Comparison of ENCODE assay signal across 1 cellular context in genomic region chr1:201982082-201982922, GRCh38.
TF ChIP-seq lines count a peak whose summit lies in the region.

Gene RNPEP, plus strand, starts transcription at chr1:201982648. Its CDS starts 19 bp downstream, at chr1:201982667.

TF ChIP-seq in SK-N-SH, 30 proteins besides CTCF, POLR2A, EP300 and RAD21 (continued from another document):
- TF ChIP-seq ELF1 (IDR thresholded peaks at IDR 0.05) (no peak), MXI1 (IDR thresholded peaks at IDR 0.05; ENCODE audit: low read depth, low read length) (0 out of 2 replicates have a peak, but pooled peaks have one; percentile 3), RXRA (IDR thresholded peaks at IDR 0.05; ENCODE audit: borderline replicate concordance, low read depth) (no peak), RCOR1 (IDR thresholded peaks at IDR 0.05; ENCODE audit: low read length) (no peak), JUND (IDR thresholded peaks at IDR 0.05) (no peak), YY1 (IDR thresholded peaks at IDR 0.05; ENCODE audit: low read depth) (peak; percentile 61), TCF12 (IDR thresholded peaks at IDR 0.05) (no peak), EZH2phosphoT487 (IDR thresholded peaks at IDR 0.05; ENCODE audit: borderline replicate concordance, low read depth) (no peak), SMC3 (IDR thresholded peaks at IDR 0.05; ENCODE audit: low read depth, low read length) (no peak), TAF1 (IDR thresholded peaks at IDR 0.05; ENCODE audit: borderline replicate concordance, low read depth, low read length) (peak; percentile 76; the same call in 1 of the 2 replicates), REST (IDR thresholded peaks at IDR 0.05; ENCODE audit: low read depth, low read length) (0 out of 2 replicates have a peak, but pooled peaks have one; percentile 20), POLR2AphosphoS5 (IDR thresholded peaks at IDR 0.05; ENCODE audit: low read depth, low read length) (peak; percentile 67), MAX (IDR thresholded peaks at IDR 0.05; ENCODE audit: low read depth) (no peak), TEAD4 (IDR thresholded peaks at IDR 0.05; ENCODE audit: borderline replicate concordance, insufficient read depth) (no peak), FOXM1 (IDR thresholded peaks at IDR 0.05; ENCODE audit: low read depth) (no peak), FOXJ3 (CRISPR knock-in tag; IDR thresholded peaks at IDR 0.05) (no peak)
